ENCODE assay signal across 9 cellular contexts in genomic region chr2:68737717-68738116, GRCh38. TPM values are rescaled to one million over a fixed set of nuclear protein-coding genes. Genes with fewer than 3 reads are reported as not detected.
DNase-seq lines count a peak whose midpoint lies in the region; ATAC-seq, FAIRE-seq and TF ChIP-seq lines count a peak whose summit lies in the region.
"Had no signal": no experiment of that assay in that cellular context is flagged by ENCODE, and none has a peak within 500 bp of the region (broad histone marks: within the 10 kb centered on the region; RNA-seq: fewer than 3 reads in every experiment).

No MANE protein-coding gene starts in this region.

- no peaks in the 10 kb centered on the region for H3K27me3 Mint-ChIP-seq in activated CD4-positive, alpha-beta memory T cell treated with anti-CD3 and anti-CD28 coated beads for 36 hours
- H3K27me3 Mint-ChIP-seq in natural killer cell (ENCODE audit: low read depth in 2 of 2) = no peaks in the 10 kb centered on the region

- H3K36me3 ChIP-seq in kidney (ENCODE audit: control insufficient read depth in 1 of 2, insufficient read depth in 2 of 2, low read length in 2 of 2) = no peaks in the 10 kb centered on the region
- H3K36me3 ChIP-seq: ascending aorta had no signal

- H3K4me3 Mint-ChIP-seq in activated CD4-positive, alpha-beta memory T cell treated with anti-CD3 and anti-CD28 coated beads for 36 hours = no peak overlapping the region
- peak overlapping the region; percentile 60 for H3K4me3 Mint-ChIP-seq in natural killer cell

- H3K9ac ChIP-seq in kidney (ENCODE audit: low read length in 2 of 2) = no peak overlapping the region

- no peak for TF ChIP-seq POLR2A in GM12892 (IDR thresholded peaks at IDR 0.05; ENCODE audit: low read depth, low read length)

- H3K36me3 Mint-ChIP-seq in activated CD4-positive, alpha-beta memory T cell treated with anti-CD3 and anti-CD28 coated beads for 36 hours = peaks cover 47% of the 10 kb centered on the region
- no peaks in the 10 kb centered on the region for H3K36me3 Mint-ChIP-seq in natural killer cell

- DNase-seq in GM12892 (ENCODE audit: insufficient read length) (no peak), natural killer cell (no peak), NCI-H82 treated with DMSO at 0.1 percent for 48 hours (lab: John Stamatoyannopoulos, UW; ENCODE audit: unreplicated experiment) (no peak), kidney (no peak), islet precursor cell (no peak)
- peak; percentile 71 for DNase-seq in activated CD4-positive, alpha-beta memory T cell treated with anti-CD3 and anti-CD28 coated beads for 36 hours

- H3K27ac ChIP-seq in kidney (ENCODE audit: low read depth in 2 of 2, low read length in 2 of 2) = no peak overlapping the region

- peaks cover 43% of the 10 kb centered on the region for H3K4me1 Mint-ChIP-seq in activated CD4-positive, alpha-beta memory T cell treated with anti-CD3 and anti-CD28 coated beads for 36 hours (ENCODE audit: low read depth)
- peaks cover 16 to 34% of the 10 kb centered on the region in 2 donors for H3K4me1 Mint-ChIP-seq in natural killer cell

- no peak overlapping the region for H3K27ac Mint-ChIP-seq in activated CD4-positive, alpha-beta memory T cell treated with anti-CD3 and anti-CD28 coated beads for 36 hours
- peak overlapping the region; percentile 45 to 79 for H3K27ac Mint-ChIP-seq in natural killer cell

- POLR2A ChIA-PET in activated CD4-positive, alpha-beta memory T cell treated with anti-CD3 and anti-CD28 coated beads for 36 hours (lab: Charles Lee) = interaction anchor here (0.5 to 6.2 kb wide), 11 partner anchors 8 to 537 kb away, joined by 3 to 47 read pairs (median 4); partner anchors contain the start of genes APLF and FBXO48

- no peaks in the 10 kb centered on the region for H3K9me3 Mint-ChIP-seq in activated CD4-positive, alpha-beta memory T cell treated with anti-CD3 and anti-CD28 coated beads for 36 hours
- no peaks in the 10 kb centered on the region for H3K9me3 Mint-ChIP-seq in natural killer cell

- intact Hi-C loops in activated CD4-positive, alpha-beta memory T cell treated with anti-CD3 and anti-CD28 coated beads for 36 hours (cut with micrococcal nuclease) = loop anchor here (1.0 to 10.0 kb wide), 3 partner anchors 33 to 583 kb away; partner anchors contain the start of genes APLF, FBXO48 and PNO1
- intact Hi-C loops in natural killer cell (cut with micrococcal nuclease) (no loop called here), kidney (cut with DNase I) (no loop called here)

- ATAC-seq in HG02610 (IDR thresholded peaks at IDR 0.05; ENCODE audit: unreplicated experiment) = peak; percentile 41
- ATAC-seq in natural killer cell = peak; percentile 68 to 79 (median 72)
- ATAC-seq in GM19023 (IDR thresholded peaks at IDR 0.05; ENCODE audit: unreplicated experiment) = no peak

- FAIRE-seq in GM12892 (lab: Jason Lieb, UNC) = peak; percentile 83
- no peak for FAIRE-seq in kidney (lab: Jason Lieb, UNC)

- CTCF ChIA-PET in activated CD4-positive, alpha-beta memory T cell treated with anti-CD3 and anti-CD28 coated beads for 36 hours (lab: Charles Lee) = interaction anchor here (0.6 to 7.9 kb wide), 13 partner anchors 8 to 274 kb away, joined by 3 to 89 read pairs (median 5); no protein-coding TSS in a partner anchor

- no peaks in the 10 kb centered on the region for H3K9me3 ChIP-seq in kidney (ENCODE audit: control insufficient read depth in 1 of 2, low read length in 2 of 2)
- H3K9me3 ChIP-seq: ascending aorta had no signal

- no peak for TF ChIP-seq CTCF in natural killer cell (IDR thresholded peaks at IDR 0.05)
- TF ChIP-seq CTCF in kidney (IDR thresholded peaks at IDR 0.05; ENCODE audit: borderline replicate concordance, extremely low read depth, insufficient read depth) = no peak

- peak overlapping the region in 1 of 2 donors; percentile 3 for H3K4me3 ChIP-seq in kidney (ENCODE audit: low read length in 2 of 2)
- H3K4me3 ChIP-seq: ascending aorta had no signal

- no peaks in the 10 kb centered on the region for H3K4me1 ChIP-seq in kidney (ENCODE audit: control insufficient read depth in 1 of 2, insufficient read depth in 1 of 2, low read depth in 1 of 2, low read length in 2 of 2)
- H3K4me1 ChIP-seq: ascending aorta had no signal

RNA-seq across cellular contexts. Expression of gene ARHGAP25, which starts 3.1 kb away (rescaled TPM):
- polyA plus RNA-seq in GM12892 (2012; ENCODE audit: missing spikeins) = 11.1 TPM
- 10 to 100 TPM; 79.8 to 87.7 TPM for total RNA-seq in activated CD4-positive, alpha-beta memory T cell treated with anti-CD3 and anti-CD28 coated beads for 36 hours
- 100 to 1,000 TPM; 122 to 180 (median 155) TPM for total RNA-seq in natural killer cell
- total RNA-seq in kidney = 20.4 TPM
- polyA plus RNA-seq in kidney (ENCODE audit: insufficient read depth, low read depth, low replicate concordance) = 6.3 TPM
